ENCODE assay signal across 7 cellular contexts in genomic region chr20:58475466-58475865, GRCh38.
"Had no signal": no experiment of that assay in that cellular context is flagged by ENCODE, and none has a peak within 500 bp of the region (broad histone marks: within the 10 kb centered on the region; RNA-seq: fewer than 3 reads in every experiment).

No MANE protein-coding gene starts in this region.

- FAIRE-seq: H1, H54 had no signal

- ATAC-seq: GM23338 had no signal

- DNase-seq: H9, HCEC 1CT, IMR-90 had no signal

- H3K4me1 Mint-ChIP-seq: GM23338 had no signal

- H3K4me3 ChIP-seq: GM23338 had no signal

- H3K4me3 Mint-ChIP-seq: GM23338, H9 had no signal

- H3K27ac ChIP-seq: HL-60 had no signal

- H3K4me2 ChIP-seq: GM23338 had no signal

- H2AFZ ChIP-seq: GM23338 had no signal

- H3K27ac Mint-ChIP-seq: GM23338, H9 had no signal
